Comparison of ENCODE assay signal across 18 cellular contexts in the genomic region with DNA sequence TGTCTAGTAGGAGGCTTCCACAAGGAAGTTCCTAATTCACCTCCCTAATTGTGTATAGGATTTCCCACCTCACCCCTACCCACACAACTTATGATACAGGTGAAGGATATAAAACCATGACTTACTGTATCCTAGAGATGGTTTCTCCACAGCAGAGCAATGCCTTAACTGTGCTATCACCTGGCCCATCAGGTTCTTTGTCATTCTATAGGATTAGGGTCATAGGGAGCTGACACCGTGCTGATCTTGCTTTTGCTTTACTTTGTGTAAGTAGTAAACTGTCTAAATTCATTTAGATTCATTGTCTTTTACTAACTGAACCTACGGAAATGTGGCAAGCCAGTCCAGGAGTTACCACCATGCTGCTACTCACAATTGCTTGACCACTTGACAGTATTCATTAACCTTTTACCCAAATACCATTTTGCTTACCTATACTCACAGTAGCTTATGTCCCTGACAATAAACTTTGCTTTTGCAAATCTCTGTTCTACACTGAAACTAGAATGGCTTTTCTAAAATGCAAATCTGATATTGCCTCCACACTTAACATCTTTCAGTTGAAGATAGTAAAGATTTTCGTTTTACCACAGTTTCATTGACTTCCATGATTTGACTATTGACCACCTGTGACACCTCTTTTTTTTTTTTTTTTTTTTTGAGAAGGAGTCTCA.
DNase-seq lines count a peak whose midpoint lies in the region; ATAC-seq and TF ChIP-seq lines count a peak whose summit lies in the region.
"Had no signal": no experiment of that assay in that cellular context is flagged by ENCODE, and none has a peak within 500 bp of the region (broad histone marks: within the 10 kb centered on the region; RNA-seq: fewer than 3 reads in every experiment).

No MANE protein-coding gene starts in this region.

- intact Hi-C loops in CD4-positive, alpha-beta T cell (cut with DNase I, micrococcal nuclease), result no loop called here

- no peak overlapping the region for H3K27ac Mint-ChIP-seq in GM23338
- H3K27ac Mint-ChIP-seq in stimulated activated memory B cell treated with anti-CD40 and anti-IgM and Interleukin-4, amounts not matched to agents 10 μg/mL and 1 μg/mL and 100 μg/mL, for 72 hours, result no peak overlapping the region
- H3K27ac Mint-ChIP-seq in effector memory CD8-positive, alpha-beta T cell, result no peak overlapping the region
- no peak overlapping the region for H3K27ac Mint-ChIP-seq in CD4-positive, alpha-beta T cell
- H3K27ac Mint-ChIP-seq: activated naive CD8-positive, alpha-beta T cell treated with anti-CD3 and anti-CD28 coated beads, Interleukin-2, amount 10 ng/mL, durations not matched to agents 7 days and 5 days; T-helper 17 cell had no signal

- H2AFZ ChIP-seq in GM23338, result no peak overlapping the region; the same call in 1 of the 2 replicates
- H2AFZ ChIP-seq: parathyroid adenoma had no signal

- H3K9me2 ChIP-seq in GM23338 (ENCODE audit: insufficient read depth), result no peaks in the 10 kb centered on the region

- H4K20me1 ChIP-seq in GM23338 (replicated peaks; ENCODE audit: insufficient read depth), result no peaks in the 10 kb centered on the region

- H3K27ac ChIP-seq in GM23338 (ENCODE audit: low read depth), result no peak overlapping the region
- no peak overlapping the region for H3K27ac ChIP-seq in CD4-positive, alpha-beta T cell (ENCODE audit: low read depth, low read length)
- H3K27ac ChIP-seq: parathyroid adenoma had no signal

- H3K36me3 Mint-ChIP-seq in GM23338 (ENCODE audit: low read depth), result no peaks in the 10 kb centered on the region
- H3K36me3 Mint-ChIP-seq in stimulated activated memory B cell treated with anti-CD40 and anti-IgM and Interleukin-4, amounts not matched to agents 10 μg/mL and 1 μg/mL and 100 μg/mL, for 72 hours, result no peaks in the 10 kb centered on the region
- no peaks in the 10 kb centered on the region for H3K36me3 Mint-ChIP-seq in effector memory CD8-positive, alpha-beta T cell (ENCODE audit: insufficient read depth)
- no peaks in the 10 kb centered on the region for H3K36me3 Mint-ChIP-seq in CD4-positive, alpha-beta T cell (ENCODE audit: low read depth)
- H3K36me3 Mint-ChIP-seq: activated naive CD8-positive, alpha-beta T cell treated with anti-CD3 and anti-CD28 coated beads, Interleukin-2, amount 10 ng/mL, durations not matched to agents 7 days and 5 days had no signal

- TF ChIP-seq CTCF in GM23338 (conservative IDR thresholded peaks at IDR 0.05; ENCODE audit: low read depth in 2 of 2), result no peak
- no peak for TF ChIP-seq CTCF in CD4-positive, alpha-beta T cell (IDR thresholded peaks at IDR 0.05)

- DNase-seq in GM23338 (ENCODE audit: low spot score), result no peak
- DNase-seq in effector memory CD8-positive, alpha-beta T cell, result no peak
- DNase-seq in NCI-H524 treated with DMSO at 0.1 percent for 48 hours (lab: John Stamatoyannopoulos, UW), result no peak
- no peak for DNase-seq in CD4-positive, alpha-beta T cell
- DNase-seq: activated naive CD8-positive, alpha-beta T cell treated with anti-CD3 and anti-CD28 coated beads, Interleukin-2, amount 10 ng/mL, durations not matched to agents 7 days and 5 days; activated T-cell treated with anti-CD3 and anti-CD28 coated beads for 4 hours; BE2C; effector CD8-positive, alpha-beta T cell; left ventricle myocardium superior; NCI-H1417; SHP77 treated with DMSO at 0.1 percent for 48 hours; stimulated activated naive CD4-positive, alpha-beta T cell treated with Interleukin-2 at 50 U/mL for 16 hours; T-helper 17 cell had no signal

- H3K4me3 Mint-ChIP-seq in GM23338, result no peak overlapping the region
- no peak overlapping the region for H3K4me3 Mint-ChIP-seq in stimulated activated memory B cell treated with anti-CD40 and anti-IgM and Interleukin-4, amounts not matched to agents 10 μg/mL and 1 μg/mL and 100 μg/mL, for 72 hours
- no peak overlapping the region for H3K4me3 Mint-ChIP-seq in effector memory CD8-positive, alpha-beta T cell
- H3K4me3 Mint-ChIP-seq in CD4-positive, alpha-beta T cell, result no peak overlapping the region
- H3K4me3 Mint-ChIP-seq: activated naive CD8-positive, alpha-beta T cell treated with anti-CD3 and anti-CD28 coated beads, Interleukin-2, amount 10 ng/mL, durations not matched to agents 7 days and 5 days; T-helper 17 cell had no signal

- CTCF ChIA-PET in CD4-positive, alpha-beta T cell (lab: Charles Lee), result no interaction called here

- no peaks in the 10 kb centered on the region for H3K27me3 ChIP-seq in GM23338 (ENCODE audit: insufficient read depth)
- no peaks in the 10 kb centered on the region for H3K27me3 ChIP-seq in CD4-positive, alpha-beta T cell (ENCODE audit: control insufficient read depth, insufficient read depth, low read length)
- H3K27me3 ChIP-seq: BE2C had no signal

- H3F3A ChIP-seq in GM23338 (replicated peaks; ENCODE audit: low read depth), result no peaks in the 10 kb centered on the region

- POLR2A ChIA-PET in CD4-positive, alpha-beta T cell (lab: Charles Lee), result no interaction called here

- no peaks in the 10 kb centered on the region for H3K4me1 ChIP-seq in GM23338 (ENCODE audit: insufficient read depth)
- H3K4me1 ChIP-seq: BE2C, parathyroid adenoma had no signal

- no peaks in the 10 kb centered on the region for H3K9me3 Mint-ChIP-seq in GM23338
- no peaks in the 10 kb centered on the region for H3K9me3 Mint-ChIP-seq in stimulated activated memory B cell treated with anti-CD40 and anti-IgM and Interleukin-4, amounts not matched to agents 10 μg/mL and 1 μg/mL and 100 μg/mL, for 72 hours
- H3K9me3 Mint-ChIP-seq in effector memory CD8-positive, alpha-beta T cell, result no peaks in the 10 kb centered on the region
- no peaks in the 10 kb centered on the region for H3K9me3 Mint-ChIP-seq in CD4-positive, alpha-beta T cell
- H3K9me3 Mint-ChIP-seq: activated naive CD8-positive, alpha-beta T cell treated with anti-CD3 and anti-CD28 coated beads, Interleukin-2, amount 10 ng/mL, durations not matched to agents 7 days and 5 days had no signal

- H3K4me3 ChIP-seq in GM23338, result no peak overlapping the region
- H3K4me3 ChIP-seq: smooth muscle cell had no signal

- ATAC-seq in GM19351 (IDR thresholded peaks at IDR 0.05; ENCODE audit: unreplicated experiment) (peak; percentile 68), GM23338 (peak; percentile 70), HG03354 (IDR thresholded peaks at IDR 0.05; ENCODE audit: poor library complexity, severe bottlenecking, unreplicated experiment) (peak; percentile 82)
- ATAC-seq in stimulated activated memory B cell treated with anti-CD40 and anti-IgM and Interleukin-4, amounts not matched to agents 10 μg/mL and 1 μg/mL and 100 μg/mL, for 72 hours, result peak; percentile 41
- ATAC-seq in effector memory CD8-positive, alpha-beta T cell (replicated peaks), result no peak
- ATAC-seq in CD4-positive, alpha-beta T cell (ENCODE audit: poor library complexity), result no peak
- ATAC-seq: left ventricle myocardium superior, T-helper 17 cell had no signal

- H3K27me3 Mint-ChIP-seq in GM23338 (ENCODE audit: insufficient read depth, low read depth, poor library complexity), result no peaks in the 10 kb centered on the region
- H3K27me3 Mint-ChIP-seq in stimulated activated memory B cell treated with anti-CD40 and anti-IgM and Interleukin-4, amounts not matched to agents 10 μg/mL and 1 μg/mL and 100 μg/mL, for 72 hours, result no peaks in the 10 kb centered on the region
- no peaks in the 10 kb centered on the region for H3K27me3 Mint-ChIP-seq in effector memory CD8-positive, alpha-beta T cell
- no peaks in the 10 kb centered on the region for H3K27me3 Mint-ChIP-seq in CD4-positive, alpha-beta T cell
- H3K27me3 Mint-ChIP-seq: activated naive CD8-positive, alpha-beta T cell treated with anti-CD3 and anti-CD28 coated beads, Interleukin-2, amount 10 ng/mL, durations not matched to agents 7 days and 5 days; T-helper 17 cell had no signal

- no peaks in the 10 kb centered on the region for H3K9me3 ChIP-seq in CD4-positive, alpha-beta T cell (ENCODE audit: control insufficient read depth, low read length)
- H3K9me3 ChIP-seq: BE2C had no signal

- no peaks in the 10 kb centered on the region for H3K79me2 ChIP-seq in GM23338 (replicated peaks; ENCODE audit: insufficient read depth)
- H3K79me2 ChIP-seq: parathyroid adenoma had no signal

- no peaks in the 10 kb centered on the region for H3K36me3 ChIP-seq in GM23338 (ENCODE audit: insufficient read depth)
- H3K36me3 ChIP-seq: BE2C had no signal

- H3K4me2 ChIP-seq in GM23338, result no peak overlapping the region
- H3K4me2 ChIP-seq: smooth muscle cell had no signal

- H3K4me1 Mint-ChIP-seq in GM23338, result peaks cover 3% of the 10 kb centered on the region; the same call in 1 of the 3 replicates
- H3K4me1 Mint-ChIP-seq in stimulated activated memory B cell treated with anti-CD40 and anti-IgM and Interleukin-4, amounts not matched to agents 10 μg/mL and 1 μg/mL and 100 μg/mL, for 72 hours, result no peaks in the 10 kb centered on the region
- no peaks in the 10 kb centered on the region for H3K4me1 Mint-ChIP-seq in effector memory CD8-positive, alpha-beta T cell (ENCODE audit: low read depth in 2 of 2)
- H3K4me1 Mint-ChIP-seq in CD4-positive, alpha-beta T cell (ENCODE audit: low read depth), result no peaks in the 10 kb centered on the region
- H3K4me1 Mint-ChIP-seq: activated naive CD8-positive, alpha-beta T cell treated with anti-CD3 and anti-CD28 coated beads, Interleukin-2, amount 10 ng/mL, durations not matched to agents 7 days and 5 days; T-helper 17 cell had no signal

TF ChIP-seq in GM23338, 12 proteins besides CTCF, POLR2A, EP300 and RAD21 (continues in another document):
- TF ChIP-seq POLR2AphosphoS5 (IDR thresholded peaks at IDR 0.05; ENCODE audit: low read depth), result no peak
- no peak for TF ChIP-seq NANOG (IDR thresholded peaks at IDR 0.05; ENCODE audit: borderline replicate concordance)

Comparison
In these comparisons a context has a peak if more than half of its experiments do, and no peak if none do; other contexts are left out.
1. ATAC-seq: peak in GM19351 (single experiment), GM23338 (single experiment), HG03354 (single experiment) and stimulated activated memory B cell treated with anti-CD40 and anti-IgM and Interleukin-4, amounts not matched to agents 10 μg/mL and 1 μg/mL and 100 μg/mL, for 72 hours (single experiment); none in effector memory CD8-positive, alpha-beta T cell (single experiment) and CD4-positive, alpha-beta T cell (single experiment).